8 cellular contexts compared by ENCODE assay signal in genomic region chr9:62830829-62831459, GRCh38.
A peak's percentile ranks its signal among the peaks of the same experiment; 100 is the strongest.
DNase-seq lines count a peak whose midpoint lies in the region; ATAC-seq and TF ChIP-seq lines count a peak whose summit lies in the region.
"Not testable (repeated sequence)": the region's sequence is repeated elsewhere in the genome, so short reads cannot be mapped to it uniquely, and the experiment has no call there.

No MANE protein-coding gene starts in this region.

- not testable (repeated sequence) for TF ChIP-seq EP300 in Ishikawa (IDR thresholded peaks at IDR 0.05; ENCODE audit: borderline replicate concordance)

- TF ChIP-seq RAD21 in Ishikawa (IDR thresholded peaks at IDR 0.05; ENCODE audit: low read depth): not testable (repeated sequence)

- not testable (repeated sequence) for H3K27me3 Mint-ChIP-seq in Calu3 (ENCODE audit: unreplicated experiment)
- H3K27me3 Mint-ChIP-seq in type B pancreatic cell: peaks cover 29% of the 10 kb centered on the region

- not testable (repeated sequence) for H3K9me3 Mint-ChIP-seq in Calu3 (ENCODE audit: low read depth, unreplicated experiment); type B pancreatic cell

- 17% methylated on average over 23 of the region's 27 CpGs for WGBS in right cardiac atrium
- no CpG with 5 or more reads among the region's 27 CpGs for WGBS in neuronal stem cell (ENCODE audit: extremely low coverage in 2 of 2, insufficient read length in 2 of 2, insufficient replicate concordance in 1 of 2), 2 donors

- not testable (repeated sequence) for H2BK15ac ChIP-seq in neuronal stem cell (ENCODE audit: low read length)

- H3K4me2 ChIP-seq in neuronal stem cell (ENCODE audit: insufficient read depth, low read length, poor library complexity, severe bottlenecking): not testable (repeated sequence)

- H3K4me3 Mint-ChIP-seq in Calu3 (ENCODE audit: low read depth, unreplicated experiment); type B pancreatic cell: not testable (repeated sequence)

- not testable (repeated sequence) for H3K14ac ChIP-seq in neuronal stem cell (ENCODE audit: low read length)

- not testable (repeated sequence) for BruUV-seq in Calu3 (replicated peaks; lab: Mats Ljungman, UMichigan)

- TF ChIP-seq CTCF in Calu3 (IDR thresholded peaks at IDR 0.05; ENCODE audit: unreplicated experiment); coronary artery (IDR thresholded peaks at IDR 0.05); type B pancreatic cell (conservative IDR thresholded peaks at IDR 0.05): not testable (repeated sequence)

- ATAC-seq in esophagus mucosa (peak; percentile 35), right cardiac atrium (peak; percentile 31 to 67)

- not testable (repeated sequence) for H2AK5ac ChIP-seq in neuronal stem cell (ENCODE audit: low read depth, low read length)

- H2BK12ac ChIP-seq in neuronal stem cell (ENCODE audit: low read length): not testable (repeated sequence)

- DNase-seq in Calu3: peak; percentile 11
- peak; percentile 72 for DNase-seq in coronary artery (ENCODE audit: low spot score)
- peak in 2 of 3 donors; percentile 45 to 66 for DNase-seq in right cardiac atrium
- DNase-seq in left kidney (ENCODE audit: low read depth, low spot score): peak; percentile 6
- DNase-seq in neuronal stem cell (ENCODE audit: low spot score): not testable (repeated sequence)
- DNase-seq in type B pancreatic cell (ENCODE audit: extremely low spot score, unreplicated experiment): peak; percentile 74

- not testable (repeated sequence) for H2AFZ ChIP-seq in neuronal stem cell (ENCODE audit: low read length)

- H3K27ac Mint-ChIP-seq in Calu3 (ENCODE audit: unreplicated experiment); type B pancreatic cell: not testable (repeated sequence)

- not testable (repeated sequence) for H2BK5ac ChIP-seq in neuronal stem cell (ENCODE audit: low read length)

- not testable (repeated sequence) for H2BK120ac ChIP-seq in neuronal stem cell (ENCODE audit: low read depth, low read length)

- H3K9ac ChIP-seq in neuronal stem cell (ENCODE audit: low read depth, low read length, poor library complexity): peak overlapping the region; percentile 77

- H3K9me3 ChIP-seq in right cardiac atrium (ENCODE audit: control insufficient read depth, low read length); neuronal stem cell (replicated peaks in 1 of 2; ENCODE audit: control insufficient read depth in 2 of 2, insufficient read depth in 1 of 2, low read depth in 1 of 2, low read length in 2 of 2): not testable (repeated sequence)

- not testable (repeated sequence) for H3K4me3 ChIP-seq in coronary artery; right cardiac atrium (ENCODE audit: low read length); neuronal stem cell (ENCODE audit: low read length in 2 of 2)

- intact Hi-C loops in Calu3 (cut with micrococcal nuclease; ENCODE audit: unreplicated experiment); right cardiac atrium (cut with DNase I): not testable (repeated sequence)

- peak overlapping the region; percentile 91 for H3K23ac ChIP-seq in neuronal stem cell (ENCODE audit: low read depth, low read length, poor library complexity)

- H3K79me1 ChIP-seq in neuronal stem cell (ENCODE audit: low read depth, low read length): not testable (repeated sequence)

- not testable (repeated sequence) for H3K36me3 Mint-ChIP-seq in Calu3 (ENCODE audit: insufficient read depth, unreplicated experiment); type B pancreatic cell

- not testable (repeated sequence) for H3K36me3 ChIP-seq in neuronal stem cell (replicated peaks in 1 of 2; ENCODE audit: control insufficient read depth in 2 of 2, insufficient read depth in 2 of 2, low read length in 2 of 2)

- CTCF ChIA-PET in Calu3 (lab: Charles Lee): not testable (repeated sequence)

- not testable (repeated sequence) for H4K91ac ChIP-seq in neuronal stem cell (ENCODE audit: low read depth, low read length, poor library complexity)

- not testable (repeated sequence) for H3K4me1 ChIP-seq in right cardiac atrium (ENCODE audit: control insufficient read depth, insufficient read depth, low read length); neuronal stem cell (ENCODE audit: control insufficient read depth in 2 of 2, insufficient read depth in 1 of 2, low read depth in 1 of 2, low read length in 2 of 2)

- H3K27ac ChIP-seq in coronary artery; right cardiac atrium (ENCODE audit: low read length); neuronal stem cell (replicated peaks; ENCODE audit: low read length): not testable (repeated sequence)

- H4K8ac ChIP-seq in neuronal stem cell (ENCODE audit: low read depth, low read length): not testable (repeated sequence)

- H3K4me1 Mint-ChIP-seq in Calu3 (ENCODE audit: low read depth, unreplicated experiment); type B pancreatic cell (ENCODE audit: unreplicated experiment): not testable (repeated sequence)

- H3K27me3 ChIP-seq in right cardiac atrium (ENCODE audit: control insufficient read depth, insufficient read depth): not testable (repeated sequence)
- H3K27me3 ChIP-seq in neuronal stem cell (ENCODE audit: control insufficient read depth in 3 of 3, insufficient read depth in 3 of 3, low read depth in 1 of 3, low read length in 3 of 3): peaks cover 4 to 22% (median 16%) of the 10 kb centered on the region in 3 experiments

- peak overlapping the region; percentile 89 for H3K18ac ChIP-seq in neuronal stem cell (ENCODE audit: low read length)

- H3K4ac ChIP-seq in neuronal stem cell (ENCODE audit: low read length): not testable (repeated sequence)

TF ChIP-seq in Ishikawa, 13 proteins besides CTCF, POLR2A, EP300 and RAD21:
- peak; percentile 22; the same call in 1 of the 2 replicates for TF ChIP-seq NFIC (IDR thresholded peaks at IDR 0.05)
TF ChIP-seq in Ishikawa: peak in this region for 1; not testable (repeated sequence) for 12.
